Comparison of ENCODE assay signal across 28 cellular contexts in the genomic region with DNA sequence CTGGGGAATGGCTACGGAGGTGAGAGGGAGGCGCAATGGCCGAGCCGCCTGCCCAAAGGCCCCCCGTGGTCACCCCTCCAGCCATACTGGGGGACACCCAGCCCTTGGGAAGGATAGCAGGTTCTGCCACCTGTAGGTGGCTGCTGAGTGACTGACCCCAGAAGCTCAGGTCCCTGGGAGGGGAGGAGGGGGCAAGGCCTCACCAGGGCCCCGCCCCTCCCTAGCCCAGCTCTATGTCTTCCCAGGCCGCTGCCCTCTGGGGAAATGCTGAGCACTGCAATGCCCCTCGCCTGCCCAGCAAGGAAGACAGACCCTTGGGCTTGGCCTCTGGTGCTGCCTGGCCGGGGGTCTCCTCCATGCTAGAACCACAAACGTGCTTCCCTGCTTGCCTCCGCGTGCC. TPM values are rescaled to one million over a fixed set of nuclear protein-coding genes. Genes with fewer than 3 reads are reported as not detected.
"Had no signal": no experiment of that assay in that cellular context is flagged by ENCODE, and none has a peak within 500 bp of the region (broad histone marks: within the 10 kb centered on the region; RNA-seq: fewer than 3 reads in every experiment).

No MANE protein-coding gene starts in this region.

- H3K9me3 ChIP-seq: heart left ventricle, mucosa of descending colon, psoas muscle, right lobe of liver, tibial artery, upper lobe of left lung, uterus had no signal

- ATAC-seq: esophagus mucosa; heart left ventricle; left lobe of liver; mucosa of descending colon; naive thymus-derived CD8-positive, alpha-beta T cell; psoas muscle; right lobe of liver; stimulated activated memory B cell treated with anti-CD40 and anti-IgM and Interleukin-4, amounts not matched to agents 10 μg/mL and 1 μg/mL and 100 μg/mL, for 72 hours had no signal

- DNase-seq: dorsolateral prefrontal cortex; effector CD8-positive, alpha-beta T cell; heart left ventricle; hypothalamus; islet precursor cell; mammary epithelial cell; mucosa of descending colon; naive thymus-derived CD8-positive, alpha-beta T cell; occipital lobe; psoas muscle; retina; right lobe of liver; stimulated activated CD4-positive, alpha-beta T cell treated with anti-CD3 and anti-CD28 coated beads, Interleukin-4, amount 100 ng/mL, for 24 hours; tibial artery; upper lobe of left lung; uterus had no signal

- H3K36me3 ChIP-seq: heart left ventricle, right lobe of liver, tibial artery, upper lobe of left lung, uterus had no signal

- H3K36me3 Mint-ChIP-seq: naive thymus-derived CD8-positive, alpha-beta T cell; stimulated activated memory B cell treated with anti-CD40 and anti-IgM and Interleukin-4, amounts not matched to agents 10 μg/mL and 1 μg/mL and 100 μg/mL, for 72 hours had no signal

- H3K9ac ChIP-seq: parathyroid adenoma had no signal

- FAIRE-seq: endometrium, frontal cortex had no signal

- H3K79me2 ChIP-seq: parathyroid adenoma had no signal

- H2AFZ ChIP-seq: parathyroid adenoma had no signal

- H3K27ac Mint-ChIP-seq: naive thymus-derived CD8-positive, alpha-beta T cell; stimulated activated memory B cell treated with anti-CD40 and anti-IgM and Interleukin-4, amounts not matched to agents 10 μg/mL and 1 μg/mL and 100 μg/mL, for 72 hours; stimulated activated naive CD8-positive, alpha-beta T cell treated with anti-CD3 and anti-CD28 coated beads, Interleukin-15, Interleukin-2, amounts not matched to agents 100 ng/mL and 50 ng/mL, for 24 hours had no signal

- H3K27me3 ChIP-seq: dorsolateral prefrontal cortex, right lobe of liver, upper lobe of left lung had no signal

- H3K4me3 ChIP-seq: coronary artery, dorsolateral prefrontal cortex, heart left ventricle, mucosa of descending colon, psoas muscle, right lobe of liver, tibial artery, upper lobe of left lung, uterus had no signal

- H3K4me3 Mint-ChIP-seq: naive thymus-derived CD8-positive, alpha-beta T cell; stimulated activated memory B cell treated with anti-CD40 and anti-IgM and Interleukin-4, amounts not matched to agents 10 μg/mL and 1 μg/mL and 100 μg/mL, for 72 hours; stimulated activated naive CD8-positive, alpha-beta T cell treated with anti-CD3 and anti-CD28 coated beads, Interleukin-15, Interleukin-2, amounts not matched to agents 100 ng/mL and 50 ng/mL, for 24 hours had no signal

- H3K27ac ChIP-seq: coronary artery, dorsolateral prefrontal cortex, heart left ventricle, parathyroid adenoma, psoas muscle, right lobe of liver, tibial artery, upper lobe of left lung, uterus had no signal

- H3K4me1 ChIP-seq: uterus had no signal

- H3K9me3 Mint-ChIP-seq: naive thymus-derived CD8-positive, alpha-beta T cell; stimulated activated memory B cell treated with anti-CD40 and anti-IgM and Interleukin-4, amounts not matched to agents 10 μg/mL and 1 μg/mL and 100 μg/mL, for 72 hours; stimulated activated naive CD8-positive, alpha-beta T cell treated with anti-CD3 and anti-CD28 coated beads, Interleukin-15, Interleukin-2, amounts not matched to agents 100 ng/mL and 50 ng/mL, for 24 hours had no signal

RNA-seq across cellular contexts. Expression of a gene that starts 11.4 kb away (rescaled TPM):
- total RNA-seq: esophagus mucosa; fibroblast of lung; frontal cortex; glomerular endothelial cell; mammary epithelial cell; naive thymus-derived CD8-positive, alpha-beta T cell; occipital lobe; temporal lobe had no signal

RNA-seq across cellular contexts. Expression of a gene that starts 16.7 kb away (rescaled TPM):
- total RNA-seq: esophagus mucosa; fibroblast of lung; heart left ventricle; lower leg skin; mammary epithelial cell; mucosa of descending colon; naive thymus-derived CD8-positive, alpha-beta T cell; occipital lobe; psoas muscle had no signal

RNA-seq across cellular contexts. Expression of a gene that starts 21.1 kb away (rescaled TPM):
- total RNA-seq: naive thymus-derived CD8-positive, alpha-beta T cell had no signal
